Comparison of ENCODE assay signal across 24 cellular contexts in the genomic region with DNA sequence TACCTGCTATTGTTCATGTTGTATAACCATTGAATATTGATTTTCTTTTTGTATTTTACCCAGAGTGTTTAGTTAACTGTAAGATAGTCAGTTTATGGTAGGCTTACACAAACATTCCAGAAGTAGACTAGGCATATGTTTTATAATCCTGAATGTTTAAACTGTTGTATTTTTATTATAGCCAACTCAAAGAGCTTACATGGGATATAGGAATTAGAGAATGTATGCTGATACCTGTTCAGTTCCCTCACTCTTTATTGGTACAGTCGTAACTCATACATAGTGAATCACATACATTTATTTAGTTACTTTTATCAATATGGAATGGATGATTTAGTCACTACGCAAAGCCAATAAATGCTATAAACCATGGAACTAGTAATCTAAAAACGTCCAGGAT.
"Had no signal": no experiment of that assay in that cellular context is flagged by ENCODE, and none has a peak within 500 bp of the region (broad histone marks: within the 10 kb centered on the region; RNA-seq: fewer than 3 reads in every experiment).

No MANE protein-coding gene starts in this region.

- H3K4me3 Mint-ChIP-seq: immature natural killer cell; mesothelial cell of epicardium; naive thymus-derived CD4-positive, alpha-beta T cell had no signal

- H3K27me3 Mint-ChIP-seq: naive thymus-derived CD4-positive, alpha-beta T cell had no signal

- H3K27ac ChIP-seq: coronary artery, dorsolateral prefrontal cortex, esophagus muscularis mucosa, gastrocnemius medialis, heart left ventricle, hepatocyte, left lung, lower lobe of right lung had no signal

- H3K4me2 ChIP-seq: hepatocyte had no signal

- H3K4me1 ChIP-seq: esophagus muscularis mucosa, heart left ventricle, left lung, lower lobe of right lung had no signal

- H3K4me1 Mint-ChIP-seq: immature natural killer cell; naive thymus-derived CD4-positive, alpha-beta T cell had no signal

- H2AFZ ChIP-seq: hepatocyte had no signal

- DNase-seq: dermis blood vessel endothelial cell; dorsolateral prefrontal cortex; effector CD4-positive, alpha-beta T cell; effector memory CD4-positive, alpha-beta T cell; foreskin fibroblast; foreskin melanocyte; gastrocnemius medialis; heart left ventricle; hypothalamus; immature natural killer cell; islet precursor cell; kidney; kidney glomerular epithelial cell; left lung; left ventricle myocardium superior; lower lobe of right lung; mesenchymal stem cell; naive thymus-derived CD4-positive, alpha-beta T cell had no signal

- H3K79me2 ChIP-seq: hepatocyte had no signal

- ATAC-seq: gastrocnemius medialis; heart left ventricle; left lung; left ventricle myocardium superior; lower lobe of right lung; naive thymus-derived CD4-positive, alpha-beta T cell had no signal

- FAIRE-seq: colon, endothelial cell of umbilical vein, kidney had no signal

- H3K27ac Mint-ChIP-seq: immature natural killer cell; mesothelial cell of epicardium; naive thymus-derived CD4-positive, alpha-beta T cell had no signal

- H3K9me3 ChIP-seq: esophagus muscularis mucosa, gastrocnemius medialis, lower lobe of right lung had no signal

- H3K27me3 ChIP-seq: dorsolateral prefrontal cortex, esophagus muscularis mucosa, gastrocnemius medialis, heart left ventricle, hepatocyte, left lung had no signal

- H3K36me3 ChIP-seq: esophagus muscularis mucosa, gastrocnemius medialis, heart left ventricle, left lung, lower lobe of right lung had no signal

- H3K4me3 ChIP-seq: coronary artery, dorsolateral prefrontal cortex, esophagus muscularis mucosa, gastrocnemius medialis, heart left ventricle, hepatocyte, left lung, lower lobe of right lung had no signal

- H3K36me3 Mint-ChIP-seq: mesothelial cell of epicardium; naive thymus-derived CD4-positive, alpha-beta T cell had no signal
